In genomic region chr4:3781193-3781886, GRCh38 we compare ENCODE assay signal across 19 cellular contexts. TPM values are rescaled to one million over a fixed set of nuclear protein-coding genes. Genes with fewer than 3 reads are reported as not detected.
DNase-seq lines count a peak whose midpoint lies in the region; ATAC-seq, FAIRE-seq and TF ChIP-seq lines count a peak whose summit lies in the region.
"Had no signal": no experiment of that assay in that cellular context is flagged by ENCODE, and none has a peak within 500 bp of the region (broad histone marks: within the 10 kb centered on the region; RNA-seq: fewer than 3 reads in every experiment).

No MANE protein-coding gene starts in this region.

- no peak overlapping the region for H3K4me2 ChIP-seq in neuronal stem cell (ENCODE audit: insufficient read depth, low read length, poor library complexity, severe bottlenecking)

- H3K27ac ChIP-seq in neuronal stem cell (replicated peaks; ENCODE audit: low read length) (no peak overlapping the region), prostate gland (no peak overlapping the region)
- H3K27ac ChIP-seq: neutrophil, right atrium auricular region, uterus had no signal

- no peak overlapping the region for H4K91ac ChIP-seq in neuronal stem cell (ENCODE audit: low read depth, low read length, poor library complexity)

- no peak overlapping the region for H3K9ac ChIP-seq in neuronal stem cell (ENCODE audit: low read depth, low read length, poor library complexity)

- in situ Hi-C loops in HAP-1 (cut with MboI; ENCODE audit: low sequenced_read_pairs) = no loop called here
- in situ Hi-C loops in SK-MEL-5 (cut with HindIII; ENCODE audit: low pct_unique_long_range_greater_than_20kb, low sequenced_read_pairs) = no loop called here

- H2BK12ac ChIP-seq in neuronal stem cell (ENCODE audit: low read length) = no peak overlapping the region

- peak overlapping the region; percentile 74 for H2AK5ac ChIP-seq in neuronal stem cell (ENCODE audit: low read depth, low read length)

- H3K27ac Mint-ChIP-seq in activated CD8-positive, alpha-beta memory T cell treated with anti-CD3 and anti-CD28 coated beads, Interleukin-2, amount 10 ng/mL, durations not matched to agents 7 days and 5 days = no peak overlapping the region
- H3K27ac Mint-ChIP-seq: effector memory CD8-positive, alpha-beta T cell had no signal

- WGBS in neuronal stem cell (ENCODE audit: extremely low coverage in 2 of 2, insufficient read length in 2 of 2, insufficient replicate concordance in 1 of 2), 2 donors = 100% methylated on average over 1 to 8 of the region's 19 CpGs
- WGBS in prostate gland = 88% methylated on average over 19 of the region's 19 CpGs

- intact Hi-C loops in prostate gland (cut with DNase I) = no loop called here

- no peaks in the 10 kb centered on the region for H3K27me3 ChIP-seq in HAP-1 (ENCODE audit: low read depth)
- peaks cover 0 to 14% (median 0%) of the 10 kb centered on the region in 3 experiments for H3K27me3 ChIP-seq in neuronal stem cell (ENCODE audit: control insufficient read depth in 3 of 3, insufficient read depth in 3 of 3, low read depth in 1 of 3, low read length in 3 of 3)
- peaks cover 12% of the 10 kb centered on the region for H3K27me3 ChIP-seq in prostate gland (replicated peaks; ENCODE audit: insufficient read depth)
- H3K27me3 ChIP-seq: hepatocyte, right atrium auricular region, uterus had no signal

- H2AFZ ChIP-seq in neuronal stem cell (ENCODE audit: low read length) = no peak overlapping the region
- H2AFZ ChIP-seq: hepatocyte had no signal

- no peaks in the 10 kb centered on the region for H3K9me3 Mint-ChIP-seq in activated CD8-positive, alpha-beta memory T cell treated with anti-CD3 and anti-CD28 coated beads, Interleukin-2, amount 10 ng/mL, durations not matched to agents 7 days and 5 days (ENCODE audit: low read depth)
- H3K9me3 Mint-ChIP-seq: effector memory CD8-positive, alpha-beta T cell had no signal

- no peak overlapping the region for H2BK15ac ChIP-seq in neuronal stem cell (ENCODE audit: low read length)

- no peak for TF ChIP-seq CTCF in prostate gland (IDR thresholded peaks at IDR 0.05)

- no peaks in the 10 kb centered on the region for H3K79me1 ChIP-seq in neuronal stem cell (ENCODE audit: low read depth, low read length)

- no peaks in the 10 kb centered on the region for H3K4me1 Mint-ChIP-seq in activated CD8-positive, alpha-beta memory T cell treated with anti-CD3 and anti-CD28 coated beads, Interleukin-2, amount 10 ng/mL, durations not matched to agents 7 days and 5 days

- FAIRE-seq in GM19239 (lab: Jason Lieb, UNC) = no peak
- FAIRE-seq: D721Med, GM18507 had no signal

- H3K27me3 Mint-ChIP-seq in activated CD8-positive, alpha-beta memory T cell treated with anti-CD3 and anti-CD28 coated beads, Interleukin-2, amount 10 ng/mL, durations not matched to agents 7 days and 5 days = no peaks in the 10 kb centered on the region

- H3K4me3 Mint-ChIP-seq in activated CD8-positive, alpha-beta memory T cell treated with anti-CD3 and anti-CD28 coated beads, Interleukin-2, amount 10 ng/mL, durations not matched to agents 7 days and 5 days = no peak overlapping the region
- H3K4me3 Mint-ChIP-seq: effector memory CD8-positive, alpha-beta T cell had no signal

- H3K9me3 ChIP-seq in HAP-1 (no peaks in the 10 kb centered on the region), neuronal stem cell (replicated peaks in 1 of 2; ENCODE audit: control insufficient read depth in 2 of 2, insufficient read depth in 1 of 2, low read depth in 1 of 2, low read length in 2 of 2) (no peaks in the 10 kb centered on the region), prostate gland (no peaks in the 10 kb centered on the region)
- H3K9me3 ChIP-seq: neutrophil, right atrium auricular region, uterus had no signal

- peak overlapping the region; percentile 58 for H3K18ac ChIP-seq in neuronal stem cell (ENCODE audit: low read length)

- H3K14ac ChIP-seq in neuronal stem cell (ENCODE audit: low read length) = no peak overlapping the region

- no peak overlapping the region for H3K4ac ChIP-seq in neuronal stem cell (ENCODE audit: low read length)

- DNase-seq in activated CD8-positive, alpha-beta memory T cell treated with anti-CD3 and anti-CD28 coated beads, Interleukin-2, amount 10 ng/mL, durations not matched to agents 7 days and 5 days = no peak
- no peak for DNase-seq in activated CD8-positive, alpha-beta memory T cell treated with anti-CD3 and anti-CD28 coated beads for 24 hours
- peak; percentile 4 to 45 for DNase-seq in HAP-1 (ENCODE audit: low spot score in 2 of 2)
- DNase-seq in SK-MEL-5 (ENCODE audit: low read depth, low spot score) = peak; percentile 56
- no peak for DNase-seq in neuronal stem cell (ENCODE audit: low spot score)
- no peak for DNase-seq in COR-L47 (lab: John Stamatoyannopoulos, UW)
- no peak for DNase-seq in prostate gland (ENCODE audit: low spot score)
- no peak for DNase-seq in GM19239 (ENCODE audit: insufficient read length, low spot score)
- DNase-seq: cerebellar nuclear complex; effector memory CD8-positive, alpha-beta T cell; midbrain; NCI-H187 treated with DMSO at 0.1 percent for 48 hours; uterus had no signal

- no peak overlapping the region for H2BK5ac ChIP-seq in neuronal stem cell (ENCODE audit: low read length)

- H3K23ac ChIP-seq in neuronal stem cell (ENCODE audit: low read depth, low read length, poor library complexity) = no peak overlapping the region

- CTCF ChIA-PET in activated CD8-positive, alpha-beta memory T cell treated with anti-CD3 and anti-CD28 coated beads, Interleukin-2, amount 10 ng/mL, durations not matched to agents 7 days and 5 days (lab: Charles Lee) = no interaction called here

- H2BK120ac ChIP-seq in neuronal stem cell (ENCODE audit: low read depth, low read length) = no peak overlapping the region

- peak; percentile 38 for ATAC-seq in activated CD8-positive, alpha-beta memory T cell treated with anti-CD3 and anti-CD28 coated beads, Interleukin-2, amount 10 ng/mL, durations not matched to agents 7 days and 5 days
- ATAC-seq: effector memory CD8-positive, alpha-beta T cell had no signal

- H3K4me3 ChIP-seq in HAP-1 (no peak overlapping the region), neuronal stem cell (ENCODE audit: low read length in 2 of 2) (no peak overlapping the region), prostate gland (no peak overlapping the region)
- H3K4me3 ChIP-seq: hepatocyte, right atrium auricular region, uterus had no signal

- TF ChIP-seq POLR2A in prostate gland (IDR thresholded peaks at IDR 0.05) = no peak

- H3K4me1 ChIP-seq in HAP-1 (no peaks in the 10 kb centered on the region), neuronal stem cell (ENCODE audit: control insufficient read depth in 2 of 2, insufficient read depth in 1 of 2, low read depth in 1 of 2, low read length in 2 of 2) (peaks cover 0 to 6% of the 10 kb centered on the region in 2 donors), prostate gland (replicated peaks) (no peaks in the 10 kb centered on the region)
- H3K4me1 ChIP-seq: right atrium auricular region, uterus had no signal

- no peaks in the 10 kb centered on the region for H3K36me3 ChIP-seq in HAP-1 (replicated peaks)
- no peaks in the 10 kb centered on the region for H3K36me3 ChIP-seq in neuronal stem cell (replicated peaks in 1 of 2; ENCODE audit: control insufficient read depth in 2 of 2, insufficient read depth in 2 of 2, low read length in 2 of 2)
- H3K36me3 ChIP-seq in prostate gland = no peaks in the 10 kb centered on the region
- H3K36me3 ChIP-seq: neutrophil, right atrium auricular region, uterus had no signal

- H4K8ac ChIP-seq in neuronal stem cell (ENCODE audit: low read depth, low read length) = no peak overlapping the region

- no peaks in the 10 kb centered on the region for H3K36me3 Mint-ChIP-seq in activated CD8-positive, alpha-beta memory T cell treated with anti-CD3 and anti-CD28 coated beads, Interleukin-2, amount 10 ng/mL, durations not matched to agents 7 days and 5 days

RNA-seq across cellular contexts. Expression of gene ADRA2C, which starts 15.2 kb away (rescaled TPM):
- total RNA-seq in activated CD8-positive, alpha-beta memory T cell treated with anti-CD3 and anti-CD28 coated beads, Interleukin-2, amount 10 ng/mL, durations not matched to agents 7 days and 5 days = not detected
- total RNA-seq in SK-MEL-5 (2014; rRNA removed; shearing (Covaris generic)) = 14.1 and 15.7 TPM in 2 replicates
- polyA plus RNA-seq in SK-MEL-5 (2015; cell fraction: cytosol; rRNA removed) = 15.5 and 17.4 TPM in 2 replicates
- 10.4 and 26.9 TPM in 2 replicates for polyA plus RNA-seq in SK-MEL-5 (2015; cell fraction: nucleus; rRNA removed)
- 7.7 TPM for polyA plus RNA-seq in neuronal stem cell (2013, experiment 1 of 2)
- 7.2 TPM for polyA plus RNA-seq in neuronal stem cell (2013, experiment 2 of 2)
- total RNA-seq in prostate gland = 10 to 100 TPM in 1 of 2 donors, under 1 TPM in 1; 0.59 to 28.6 TPM
- total RNA-seq: M059J had no signal

Comparison
In these comparisons a context has a peak if more than half of its experiments do, and no peak if none do; other contexts are left out.
1. DNase-seq: peak in HAP-1 (2 of 2) and SK-MEL-5 (single experiment); none in activated CD8-positive, alpha-beta memory T cell treated with anti-CD3 and anti-CD28 coated beads, Interleukin-2, amount 10 ng/mL, durations not matched to agents 7 days and 5 days (single experiment), activated CD8-positive, alpha-beta memory T cell treated with anti-CD3 and anti-CD28 coated beads for 24 hours (single experiment), neuronal stem cell (single experiment), COR-L47 (single experiment), prostate gland (single experiment) and GM19239 (single experiment).